ENCODE assay signal across 13 cellular contexts in genomic region chr17:38628441-38628840, GRCh38. TPM values are rescaled to one million over a fixed set of nuclear protein-coding genes. Genes with fewer than 3 reads are reported as not detected.
DNase-seq lines count a peak whose midpoint lies in the region; ATAC-seq, FAIRE-seq and TF ChIP-seq lines count a peak whose summit lies in the region.
"Had no signal": no experiment of that assay in that cellular context is flagged by ENCODE, and none has a peak within 500 bp of the region (broad histone marks: within the 10 kb centered on the region; RNA-seq: fewer than 3 reads in every experiment).

No MANE protein-coding gene starts in this region.

- H4K20me1 ChIP-seq in GM12878 (ENCODE audit: control insufficient read depth, insufficient read depth) = no peaks in the 10 kb centered on the region
- H4K20me1 ChIP-seq: BLaER1 treated with 17β-estradiol and CSF1 and Interleukin-3, amounts not matched to agents 10 nM and 100 nM had no signal

- SMC1A ChIA-PET in GM12878 (lab: Charles Lee; ENCODE audit: uncharacterized antibody, unreplicated experiment) = interaction anchor here (0.5 to 1.4 kb wide), 3 partner anchors 23 to 25 kb away, joined by 3 to 5 read pairs (median 3); no protein-coding TSS in a partner anchor

- no peak overlapping the region for H3K4me2 ChIP-seq in GM12878 (ENCODE audit: control insufficient read depth, insufficient read depth)
- H3K4me2 ChIP-seq: BLaER1 treated with 17β-estradiol and CSF1 and Interleukin-3, amounts not matched to agents 10 nM and 100 nM had no signal

- intact Hi-C loops in GM12878 (cut with micrococcal nuclease; ENCODE audit: unreplicated experiment) = no loop called here
- intact Hi-C loops in testis (cut with DNase I; ENCODE audit: low total_unique reads) = no loop called here

- no TSS peak for BruUV-seq in GM12878 (replicated peaks; lab: Mats Ljungman, UMichigan)

- WGBS in GM12878 (ENCODE audit: insufficient coverage, insufficient replicate concordance, low lambda C conversion rate, missing lambda C conversion rate) = 89% methylated on average over 3 of the region's 3 CpGs
- 39 to 49% methylated on average over 3 of the region's 3 CpGs for WGBS in testis, 2 donors

- POLR2A ChIA-PET in GM12878 (lab: Charles Lee) = no interaction called here

- TF ChIP-seq RAD21 in GM12878 (IDR thresholded peaks at IDR 0.05; ENCODE audit: insufficient read depth, low read depth, low read length) = no peak

- CTCF ChIA-PET in GM12878 (lab: Yijun Ruan, JAX) = interaction anchor here (0.7 to 0.9 kb wide), 2 partner anchors 25 to 35 kb away, joined by 3 read pairs; no protein-coding TSS in a partner anchor

- peak; percentile 12 for DNase-seq in NOMO-1 treated with DMSO at 0.1 percent for 48 hours (lab: John Stamatoyannopoulos, UW; ENCODE audit: unreplicated experiment)
- DNase-seq in NOMO-1 treated with dmso at 0.1 percent for 144 hours (lab: John Stamatoyannopoulos, UW; ENCODE audit: unreplicated experiment) = no peak
- DNase-seq in NCI-H2029 (lab: John Stamatoyannopoulos, UW) = peak; percentile 46
- no peak for DNase-seq in GM12878 (ENCODE audit: low read depth, low spot score)
- DNase-seq in testis = peak; percentile 45
- DNase-seq in retina = no peak
- DNase-seq: activated gamma-delta T cell treated with Interleukin-2 at 50 U/mL for 16 hours; heart right ventricle; NCI-H526 treated with DMSO at 0.1 percent for 48 hours; stimulated activated naive CD4-positive, alpha-beta T cell treated with Interleukin-2 at 50 U/mL for 16 hours had no signal

- peaks cover 6% of the 10 kb centered on the region for H3K4me1 ChIP-seq in GM12878 (ENCODE audit: control insufficient read depth, insufficient read depth, low read length)
- H3K4me1 ChIP-seq in testis = no peaks in the 10 kb centered on the region
- H3K4me1 ChIP-seq: heart right ventricle had no signal

- FAIRE-seq in GM12878 (lab: Jason Lieb, UNC) = no peak

- in situ Hi-C loops in GM12878 (cut with MboI) = no loop called here

- RAD21 ChIA-PET in GM12878 (lab: Charles Lee; ENCODE audit: unreplicated experiment) = no interaction called here

- H3K4me3 ChIP-seq in GM12878 (no peak overlapping the region), testis (no peak overlapping the region)
- H3K4me3 ChIP-seq: BLaER1 treated with 17β-estradiol and CSF1 and Interleukin-3, amounts not matched to agents 10 nM and 100 nM; heart right ventricle had no signal

- H3K27me3 ChIP-seq in GM12878 (replicated peaks in 1 of 2; ENCODE audit: control insufficient read depth in 2 of 2, insufficient read depth in 2 of 2, low read length in 1 of 2) = no peaks in the 10 kb centered on the region
- no peaks in the 10 kb centered on the region for H3K27me3 ChIP-seq in testis
- H3K27me3 ChIP-seq: BLaER1 treated with 17β-estradiol and CSF1 and Interleukin-3, amounts not matched to agents 10 nM and 100 nM had no signal

- no peak for TF ChIP-seq POLR2A in GM12878 (IDR thresholded peaks at IDR 0.05; ENCODE audit: low read depth, low read length)
- no peak for TF ChIP-seq POLR2A in testis (IDR thresholded peaks at IDR 0.05)

- H3K27ac ChIP-seq in GM12878 (ENCODE audit: control insufficient read depth, insufficient read depth) = no peak overlapping the region
- H3K27ac ChIP-seq in testis = no peak overlapping the region
- H3K27ac ChIP-seq: BLaER1 treated with 17β-estradiol and CSF1 and Interleukin-3, amounts not matched to agents 10 nM and 100 nM; heart right ventricle had no signal

- H3K9me3 ChIP-seq in GM12878 (replicated peaks; ENCODE audit: control insufficient read depth, insufficient read depth, low read length) = peaks cover 1% of the 10 kb centered on the region; the same call in 1 of the 3 replicates
- no peaks in the 10 kb centered on the region for H3K9me3 ChIP-seq in testis
- H3K9me3 ChIP-seq: heart right ventricle had no signal

- no peaks in the 10 kb centered on the region for H3K79me2 ChIP-seq in GM12878 (ENCODE audit: control insufficient read depth, insufficient read depth, low read length)

- no peak overlapping the region for H2AFZ ChIP-seq in GM12878 (ENCODE audit: control insufficient read depth, low read depth, low read length)

- ATAC-seq in GM12878 = peak; percentile 49
- no peak for ATAC-seq in GM18861 (IDR thresholded peaks at IDR 0.05; ENCODE audit: unreplicated experiment)
- ATAC-seq in GM19467 (IDR thresholded peaks at IDR 0.05; ENCODE audit: unreplicated experiment) = no peak
- ATAC-seq: heart right ventricle had no signal

- TF ChIP-seq EP300 in GM12878 (IDR thresholded peaks at IDR 0.05; ENCODE audit: borderline replicate concordance in 1 of 2, control insufficient read depth in 1 of 2, low read depth in 2 of 2, low read length in 2 of 2) = no peak

- H3K36me3 ChIP-seq in GM12878 (ENCODE audit: control insufficient read depth in 2 of 2, insufficient read depth in 2 of 2, low read length in 1 of 2) = no peaks in the 10 kb centered on the region
- H3K36me3 ChIP-seq in testis (ENCODE audit: low read depth, missing control alignments) = no peaks in the 10 kb centered on the region
- H3K36me3 ChIP-seq: BLaER1 treated with 17β-estradiol and CSF1 and Interleukin-3, amounts not matched to agents 10 nM and 100 nM; heart right ventricle had no signal

- no peak overlapping the region for H3K9ac ChIP-seq in GM12878 (ENCODE audit: control insufficient read depth, insufficient read depth, low read length)
- H3K9ac ChIP-seq: BLaER1 treated with 17β-estradiol and CSF1 and Interleukin-3, amounts not matched to agents 10 nM and 100 nM had no signal

- TF ChIP-seq CTCF in GM12878 (IDR thresholded peaks at IDR 0.05 in 2 of 3, conservative IDR thresholded peaks at IDR 0.05 in 1 of 3; ENCODE audit: control insufficient read depth in 2 of 3, extremely low read depth in 1 of 3, insufficient read depth in 1 of 3, low read depth in 3 of 3, low read length in 3 of 3) (no peak), testis (IDR thresholded peaks at IDR 0.05) (no peak)

TF ChIP-seq in GM12878, 131 proteins besides CTCF, POLR2A, EP300 and RAD21 (continues in another document):
- TF ChIP-seq RFX5 (IDR thresholded peaks at IDR 0.05; ENCODE audit: low read depth, low read length) = no peak

RNA-seq across cellular contexts. Expression of gene SRCIN1, which starts 22.7 kb away (rescaled TPM):
- total RNA-seq in GM12878 (2013; cell fraction: nucleolus; rRNA removed) = 2.3 and 3.6 TPM in 2 replicates
- total RNA-seq in GM12878 (2014; rRNA removed) (under 0.01 TPM in 1 of 2 replicates, not detected in the other), GM12878 (2014; rRNA removed; fragmentation: Illumina TruSeq; extraction: Trizol) (0.09 and 0.14 TPM in 2 replicates), GM12878 (2021) (0.74 and 0.85 TPM in 2 replicates), testis (1 to 10 TPM; 6.2 to 8.9 TPM)
- polyA plus RNA-seq in GM12878 (2011; ENCODE audit: low read depth) = 0.09 TPM
- polyA plus RNA-seq in GM12878 (2011; rRNA removed) (0.17 and 0.53 TPM in 2 replicates), GM12878 (2014; fragmentation: Illumina TruSeq; extraction: Trizol) (0.25 TPM in 1 of 2 replicates, not detected in the other), GM12878 (2014; fragmentation: Nextera tagmentation; extraction: Ambion mirVana) (not detected), GM12878 (2014; rRNA removed) (0.20 and 0.74 TPM in 2 replicates), GM12878 (2016; fragmentation: Nextera tagmentation; extraction: Ambion mirVana) (under 1 TPM in 1 of 2 experiments, not detected in 1; 0.19 TPM), testis (ENCODE audit: insufficient read depth, low read depth, low replicate concordance) (3.2 TPM)
- polyA plus RNA-seq in GM12878 (2011; cell fraction: cytosol; rRNA removed) = 0.55 and 0.74 TPM in 2 replicates
- polyA plus RNA-seq in GM12878 (2011; cell fraction: nucleus; rRNA removed) = 5.0 and 6.2 TPM in 2 replicates
- polyA plus RNA-seq in GM12878 (2012) = 0.88 and 1.4 TPM in 2 replicates
- polyA minus RNA-seq in GM12878 (2011; rRNA and poly(A)+ RNA removed) = 0.37 and 1.5 TPM in 2 replicates
- 1.2 and 1.5 TPM in 2 replicates for polyA minus RNA-seq in GM12878 (2011; cell fraction: cytosol; rRNA and poly(A)+ RNA removed)
- polyA minus RNA-seq in GM12878 (2011; cell fraction: nucleus; rRNA and poly(A)+ RNA removed) = 0.96 and 1.2 TPM in 2 replicates

RNA-seq across cellular contexts. Expression of gene EPOP, which starts 46.3 kb away (rescaled TPM):
- total RNA-seq in GM12878 (2013; cell fraction: nucleolus; rRNA removed) = 2.3 and 2.9 TPM in 2 replicates
- total RNA-seq in GM12878 (2014; rRNA removed) (4.8 and 5.0 TPM in 2 replicates), GM12878 (2014; rRNA removed; fragmentation: Illumina TruSeq; extraction: Trizol) (3.3 and 3.6 TPM in 2 replicates), GM12878 (2021) (9.0 and 9.7 TPM in 2 replicates), testis (10 to 100 TPM; 16.8 to 19.4 TPM)
- polyA plus RNA-seq in GM12878 (2011; ENCODE audit: low read depth) = 1.6 TPM
- polyA plus RNA-seq in GM12878 (2011; rRNA removed) (7.7 and 8.2 TPM in 2 replicates), GM12878 (2014; fragmentation: Illumina TruSeq; extraction: Trizol) (3.9 and 4.0 TPM in 2 replicates), GM12878 (2014; fragmentation: Nextera tagmentation; extraction: Ambion mirVana) (1 to 10 TPM in 1 of 2 experiments, under 1 TPM in 1; 0.53 to 1.4 TPM), GM12878 (2014; rRNA removed) (5.9 and 6.3 TPM in 2 replicates), GM12878 (2016; fragmentation: Nextera tagmentation; extraction: Ambion mirVana) (1 to 10 TPM; 1.6 to 2.2 TPM), testis (ENCODE audit: insufficient read depth, low read depth, low replicate concordance) (18.6 TPM)
- 8.4 and 11.0 TPM in 2 replicates for polyA plus RNA-seq in GM12878 (2011; cell fraction: cytosol; rRNA removed)
- polyA plus RNA-seq in GM12878 (2011; cell fraction: nucleus; rRNA removed) = 6.4 and 8.4 TPM in 2 replicates
- 5.3 and 5.8 TPM in 2 replicates for polyA plus RNA-seq in GM12878 (2012)
- 5.6 and 8.5 TPM in 2 replicates for polyA minus RNA-seq in GM12878 (2011; rRNA and poly(A)+ RNA removed)
- 5.2 and 7.2 TPM in 2 replicates for polyA minus RNA-seq in GM12878 (2011; cell fraction: cytosol; rRNA and poly(A)+ RNA removed)
- polyA minus RNA-seq in GM12878 (2011; cell fraction: nucleus; rRNA and poly(A)+ RNA removed) = 3.0 and 4.8 TPM in 2 replicates

Comparison
In these comparisons a context has a peak if more than half of its experiments do, and no peak if none do; other contexts are left out.
1. DNase-seq: peak in NOMO-1 treated with DMSO at 0.1 percent for 48 hours (single experiment), NCI-H2029 (single experiment) and testis (single experiment); none in NOMO-1 treated with dmso at 0.1 percent for 144 hours (single experiment), GM12878 (single experiment) and retina (single experiment).